Comparison of ENCODE assay signal across 1 cellular context in genomic region chr2:240566203-240567136, GRCh38.
TF ChIP-seq lines count a peak whose summit lies in the region.

No MANE protein-coding gene starts in this region.

TF ChIP-seq in HepG2, 621 proteins besides CTCF, POLR2A, EP300 and RAD21 (continued from another document and continues in another):
- no peak; the same call in 1 of the 2 replicates for TF ChIP-seq STAT6 (CRISPR knock-in tag; IDR thresholded peaks at IDR 0.05; ENCODE audit: borderline replicate concordance)
- TF ChIP-seq PRPF4 (IDR thresholded peaks at IDR 0.05; ENCODE audit: low read depth, low read length, poor library complexity, severe bottlenecking): no peak
- peak; percentile 75 for TF ChIP-seq ZNF501 (CRISPR knock-in tag; IDR thresholded peaks at IDR 0.05)
- TF ChIP-seq LBX2 (CRISPR knock-in tag; IDR thresholded peaks at IDR 0.05; ENCODE audit: borderline replicate concordance): no peak
- no peak; the same call in 1 of the 2 replicates for TF ChIP-seq ZNF331 (CRISPR knock-in tag; IDR thresholded peaks at IDR 0.05)
- 0 out of 2 replicates have a peak, but pooled peaks have one; percentile 20 for TF ChIP-seq ZNF317 (CRISPR knock-in tag; IDR thresholded peaks at IDR 0.05)
- no peak for TF ChIP-seq NFE2 (CRISPR knock-in tag; IDR thresholded peaks at IDR 0.05)
- TF ChIP-seq ELK4 (CRISPR knock-in tag; IDR thresholded peaks at IDR 0.05; ENCODE audit: borderline replicate concordance): no peak
- no peak for TF ChIP-seq TRIM24 (CRISPR knock-in tag; IDR thresholded peaks at IDR 0.05)
- TF ChIP-seq ZBTB7B (CRISPR knock-in tag; IDR thresholded peaks at IDR 0.05): peak; percentile 46
- TF ChIP-seq ARNTL (CRISPR knock-in tag; IDR thresholded peaks at IDR 0.05): peak; percentile 61
- no peak for TF ChIP-seq ZNF558 (CRISPR knock-in tag; IDR thresholded peaks at IDR 0.05; ENCODE audit: borderline replicate concordance)
- TF ChIP-seq FOXP1 (IDR thresholded peaks at IDR 0.05): no peak
- TF ChIP-seq FOXP1 (CRISPR knock-in tag; IDR thresholded peaks at IDR 0.05): 0 out of 2 replicates have a peak, but pooled peaks have one; percentile 29
- TF ChIP-seq ZNF605 (CRISPR knock-in tag; IDR thresholded peaks at IDR 0.05): 0 out of 2 replicates have a peak, but pooled peaks have one; percentile 52
- peak; percentile 76 for TF ChIP-seq ARID4A (CRISPR knock-in tag; IDR thresholded peaks at IDR 0.05; ENCODE audit: borderline replicate concordance)
- no peak; the same call in 1 of the 2 replicates for TF ChIP-seq SPEN (CRISPR knock-in tag; IDR thresholded peaks at IDR 0.05; ENCODE audit: low read depth)
- TF ChIP-seq HNF4G (IDR thresholded peaks at IDR 0.05; ENCODE audit: borderline replicate concordance, low read depth, low read length): peak; percentile 17; the same call in 1 of the 2 replicates
- no peak; the same call in 1 of the 2 replicates for TF ChIP-seq HNF4G (CRISPR knock-in tag; IDR thresholded peaks at IDR 0.05; ENCODE audit: borderline replicate concordance, low read depth)
- no peak for TF ChIP-seq XBP1 (CRISPR knock-in tag; IDR thresholded peaks at IDR 0.05)
- no peak for TF ChIP-seq JUN (CRISPR knock-in tag; IDR thresholded peaks at IDR 0.05)
- peak; percentile 11 for TF ChIP-seq CBX1 (IDR thresholded peaks at IDR 0.05; ENCODE audit: low read depth)
- no peak for TF ChIP-seq JUNB (CRISPR knock-in tag; IDR thresholded peaks at IDR 0.05; ENCODE audit: borderline replicate concordance)
- peak; percentile 37 for TF ChIP-seq AKAP8 (CRISPR knock-in tag; IDR thresholded peaks at IDR 0.05)
- TF ChIP-seq ERF (CRISPR knock-in tag; IDR thresholded peaks at IDR 0.05): no peak
- no peak for TF ChIP-seq ZNF557 (CRISPR knock-in tag; IDR thresholded peaks at IDR 0.05)
- TF ChIP-seq ARID2 (CRISPR knock-in tag; IDR thresholded peaks at IDR 0.05; ENCODE audit: borderline replicate concordance): no peak; the same call in 1 of the 2 replicates
- TF ChIP-seq ISL2 (CRISPR knock-in tag; IDR thresholded peaks at IDR 0.05): peak; percentile 57
- no peak for TF ChIP-seq FOXJ3 (CRISPR knock-in tag; IDR thresholded peaks at IDR 0.05; ENCODE audit: borderline replicate concordance)
- TF ChIP-seq ZNF556 (CRISPR knock-in tag; IDR thresholded peaks at IDR 0.05; ENCODE audit: borderline replicate concordance): no peak; the same call in 1 of the 2 replicates
- peak; percentile 60; the same call in 1 of the 2 replicates for TF ChIP-seq HOXA5 (CRISPR knock-in tag; IDR thresholded peaks at IDR 0.05)
- TF ChIP-seq ZNF770 (CRISPR knock-in tag; IDR thresholded peaks at IDR 0.05): no peak
- TF ChIP-seq RNF219 (CRISPR knock-in tag; IDR thresholded peaks at IDR 0.05): no peak
- no peak for TF ChIP-seq PHF21A (CRISPR knock-in tag; IDR thresholded peaks at IDR 0.05)
- peak; percentile 97 for TF ChIP-seq SP4 (CRISPR knock-in tag; IDR thresholded peaks at IDR 0.05)
- TF ChIP-seq ZNF33A (CRISPR knock-in tag; IDR thresholded peaks at IDR 0.05; ENCODE audit: borderline replicate concordance): no peak
- TF ChIP-seq ZGPAT (CRISPR knock-in tag; IDR thresholded peaks at IDR 0.05): no peak; the same call in none of the 2 replicates
- TF ChIP-seq ARNT (IDR thresholded peaks at IDR 0.05): no peak
- TF ChIP-seq BCLAF1 (IDR thresholded peaks at IDR 0.05): no peak
- TF ChIP-seq HCFC1 (IDR thresholded peaks at IDR 0.05; ENCODE audit: low read depth, low read length): 0 out of 2 replicates have a peak, but pooled peaks have one; percentile 8
- TF ChIP-seq NFKBIZ (CRISPR knock-in tag; IDR thresholded peaks at IDR 0.05): no peak
- no peak for TF ChIP-seq ZNF354B (CRISPR knock-in tag; IDR thresholded peaks at IDR 0.05)
- no peak for TF ChIP-seq GZF1 (CRISPR knock-in tag; IDR thresholded peaks at IDR 0.05)
- TF ChIP-seq ATF5 (CRISPR knock-in tag; IDR thresholded peaks at IDR 0.05; ENCODE audit: low read depth): no peak
- no peak for TF ChIP-seq GLMP (CRISPR knock-in tag; IDR thresholded peaks at IDR 0.05; ENCODE audit: borderline replicate concordance)
- TF ChIP-seq SRSF9 (IDR thresholded peaks at IDR 0.05; ENCODE audit: borderline replicate concordance, insufficient read depth, low read depth, low read length, poor library complexity, severe bottlenecking): no peak
